ENCODE assay signal across 26 cellular contexts in the genomic region with DNA sequence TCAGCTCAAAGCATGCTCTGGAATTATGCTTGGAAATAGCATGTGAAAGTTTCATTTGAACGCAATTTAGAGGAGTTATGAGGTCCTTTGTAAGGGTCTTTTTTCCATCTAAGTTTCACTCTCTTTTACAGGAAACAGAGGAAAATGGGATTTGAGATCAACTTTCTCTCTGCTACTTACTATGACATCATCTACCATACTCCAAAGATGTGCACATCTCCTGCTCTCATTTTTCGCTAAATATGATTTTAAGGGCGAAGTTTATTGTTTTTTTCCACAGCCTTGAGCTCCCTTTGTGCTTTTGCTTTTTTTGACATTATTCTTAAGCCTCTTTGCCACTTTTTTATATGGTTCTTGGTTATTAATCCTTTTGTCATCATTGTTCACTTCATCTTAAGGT.
"Had no signal": no experiment of that assay in that cellular context is flagged by ENCODE, and none has a peak within 500 bp of the region (broad histone marks: within the 10 kb centered on the region; RNA-seq: fewer than 3 reads in every experiment).

No MANE protein-coding gene starts in this region.

- H3K9me3 Mint-ChIP-seq: activated CD8-positive, alpha-beta T cell treated with anti-CD3 and anti-CD28 coated beads for 36 hours; activated naive CD4-positive, alpha-beta T cell treated with anti-CD3 and anti-CD28 coated beads, Interleukin-2, amount 10 ng/mL, durations not matched to agents 7 days and 5 days; activated naive CD8-positive, alpha-beta T cell treated with anti-CD3 and anti-CD28 coated beads for 36 hours; activated T-cell treated with anti-CD3 and anti-CD28 coated beads, Interleukin-2, amount 50 U/mL, for 72 hours; activated T-helper 2 cell treated with anti-CD3 and anti-CD28 coated beads, Interferon-gamma antibody, Interleukin-2, Interleukin-4, amounts not matched to agents 10 μg/mL and 5 μg/mL and 100 μg/mL, durations not matched to agents 14 hours and 24 hours and 36 hours; T-helper 1 cell treated with Interleukin-12 subunit alpha and Interleukin-12 subunit beta and Interleukin-4 antibody, amounts not matched to agents 30 μg/mL and 1 μg/mL, for 36 hours had no signal

- H3K27ac Mint-ChIP-seq: activated CD8-positive, alpha-beta T cell treated with anti-CD3 and anti-CD28 coated beads for 36 hours; activated naive CD4-positive, alpha-beta T cell treated with anti-CD3 and anti-CD28 coated beads, Interleukin-2, amount 10 ng/mL, durations not matched to agents 7 days and 5 days; activated naive CD8-positive, alpha-beta T cell treated with anti-CD3 and anti-CD28 coated beads for 36 hours; activated T-cell treated with anti-CD3 and anti-CD28 coated beads, Interleukin-2, amount 50 U/mL, for 72 hours; activated T-helper 2 cell treated with anti-CD3 and anti-CD28 coated beads, Interferon-gamma antibody, Interleukin-2, Interleukin-4, amounts not matched to agents 10 μg/mL and 5 μg/mL and 100 μg/mL, durations not matched to agents 14 hours and 24 hours and 36 hours; T-helper 1 cell treated with Interleukin-12 subunit alpha and Interleukin-12 subunit beta and Interleukin-4 antibody, amounts not matched to agents 30 μg/mL and 1 μg/mL, for 36 hours had no signal

- H3K4me3 ChIP-seq: cardiac muscle cell, Peyer's patch, SJCRH30 had no signal

- H3K4me1 Mint-ChIP-seq: activated naive CD4-positive, alpha-beta T cell treated with anti-CD3 and anti-CD28 coated beads, Interleukin-2, amount 10 ng/mL, durations not matched to agents 7 days and 5 days; activated naive CD8-positive, alpha-beta T cell treated with anti-CD3 and anti-CD28 coated beads for 36 hours had no signal

- H3K27ac ChIP-seq: brain microvascular endothelial cell, cardiac muscle cell, Peyer's patch, RWPE1, SJCRH30 had no signal

- H3K4me1 ChIP-seq: Peyer's patch, SJCRH30 had no signal

- H3K36me3 ChIP-seq: brain microvascular endothelial cell, cardiac muscle cell, Peyer's patch, SJCRH30 had no signal

- H3K9me3 ChIP-seq: Peyer's patch, SJCRH30 had no signal

- H3K36me3 Mint-ChIP-seq: activated naive CD4-positive, alpha-beta T cell treated with anti-CD3 and anti-CD28 coated beads, Interleukin-2, amount 10 ng/mL, durations not matched to agents 7 days and 5 days; activated naive CD8-positive, alpha-beta T cell treated with anti-CD3 and anti-CD28 coated beads for 36 hours had no signal

- H3K27me3 ChIP-seq: brain microvascular endothelial cell, cardiac muscle cell, Peyer's patch, SJCRH30 had no signal

- DNase-seq: activated CD4-positive, alpha-beta T cell treated with anti-CD3 and anti-CD28 coated beads for 4 hours; activated CD8-positive, alpha-beta memory T cell treated with anti-CD3 and anti-CD28 coated beads, Interleukin-2, amount 50 U/mL, for 4 hours; activated CD8-positive, alpha-beta T cell treated with anti-CD3 and anti-CD28 coated beads for 36 hours; activated gamma-delta T cell treated with Interleukin-2 at 50 U/mL for 16 hours; activated naive CD4-positive, alpha-beta T cell treated with anti-CD3 and anti-CD28 coated beads, Interleukin-2, amount 10 ng/mL, durations not matched to agents 7 days and 5 days; activated naive CD8-positive, alpha-beta T cell treated with anti-CD3 and anti-CD28 coated beads for 36 hours; activated T-cell treated with anti-CD3 and anti-CD28 coated beads, Interleukin-2, amount 50 U/mL, for 72 hours; brain microvascular endothelial cell; Kasumi-1; NCI-H1092 treated with DMSO at 0.1 percent for 48 hours; NCI-H1417 treated with DMSO at 0.1 percent for 48 hours; NCI-H1694; NCI-H2029 treated with DMSO at 0.1 percent for 48 hours; NCI-H345; NCI-H510A; NCI-H526 treated with DMSO at 0.1 percent for 48 hours; NCI-H82; OCI-M1; Peyer's patch; Right ventricle myocardium superior; SJCRH30 had no signal

- ATAC-seq: activated CD4-positive, CD25-positive, alpha-beta regulatory T cell treated with anti-CD3 and anti-CD28 coated beads, Interleukin-2, amount 50 U/mL, for 24 hours; activated CD8-positive, alpha-beta T cell treated with anti-CD3 and anti-CD28 coated beads for 36 hours; activated T-cell treated with anti-CD3 and anti-CD28 coated beads, Interleukin-2, amount 50 U/mL, for 72 hours had no signal

- H3K4me3 Mint-ChIP-seq: activated CD8-positive, alpha-beta T cell treated with anti-CD3 and anti-CD28 coated beads for 36 hours; activated naive CD4-positive, alpha-beta T cell treated with anti-CD3 and anti-CD28 coated beads, Interleukin-2, amount 10 ng/mL, durations not matched to agents 7 days and 5 days; activated naive CD8-positive, alpha-beta T cell treated with anti-CD3 and anti-CD28 coated beads for 36 hours; activated T-cell treated with anti-CD3 and anti-CD28 coated beads, Interleukin-2, amount 50 U/mL, for 72 hours; T-helper 1 cell treated with Interleukin-12 subunit alpha and Interleukin-12 subunit beta and Interleukin-4 antibody, amounts not matched to agents 30 μg/mL and 1 μg/mL, for 36 hours had no signal
